In genomic region chr7:74190259-74190658, GRCh38 we compare ENCODE assay signal across 17 cellular contexts. TPM values are rescaled to one million over a fixed set of nuclear protein-coding genes. Genes with fewer than 3 reads are reported as not detected.
DNase-seq lines count a peak whose midpoint lies in the region; ATAC-seq and TF ChIP-seq lines count a peak whose summit lies in the region.
"Had no signal": no experiment of that assay in that cellular context is flagged by ENCODE, and none has a peak within 500 bp of the region (broad histone marks: within the 10 kb centered on the region; RNA-seq: fewer than 3 reads in every experiment).

No MANE protein-coding gene starts in this region.

- DNase-seq in natural killer cell treated with Interleukin-12 subunit alpha and Interleukin-12 subunit beta and Interleukin-15 and Interleukin-18, amount 100 ng/mL, for 72 hours (ENCODE audit: low spot score) = peak; percentile 15
- DNase-seq in natural killer cell = no peak
- peak; percentile 72 for DNase-seq in mesenteric fat pad (ENCODE audit: low spot score)
- DNase-seq in spleen = peak; percentile 54
- DNase-seq in NCI-H526 (lab: John Stamatoyannopoulos, UW) = no peak
- no peak for DNase-seq in SW 1271 (lab: John Stamatoyannopoulos, UW)
- no peak for DNase-seq in NCI-H1048 (lab: John Stamatoyannopoulos, UW)
- DNase-seq: 8988T; Calu3; CD8-positive, alpha-beta T cell; DMS79 treated with DMSO at 0.1 percent for 48 hours; GF-D8; GOT3; H7 had no signal

- peaks cover 0 to 95% (median 80%) of the 10 kb centered on the region in 6 donors for H3K36me3 ChIP-seq in spleen

- 87 to 97% (median 92%) methylated on average over 7 of the region's 7 CpGs for WGBS in spleen, 5 donors

- no peaks in the 10 kb centered on the region for H3K9me3 ChIP-seq in spleen
- H3K9me3 ChIP-seq: BLaER1 had no signal

- TF ChIP-seq POLR2A in spleen (IDR thresholded peaks at IDR 0.05) = no peak

- H3K4me3 Mint-ChIP-seq in natural killer cell treated with Interleukin-12 subunit alpha and Interleukin-12 subunit beta and Interleukin-15 and Interleukin-18, amount 100 ng/mL, for 72 hours = no peak overlapping the region
- H3K4me3 Mint-ChIP-seq in natural killer cell = no peak overlapping the region
- H3K4me3 Mint-ChIP-seq: CD14-positive monocyte; CD8-positive, alpha-beta T cell had no signal

- no peak overlapping the region for H3K27ac Mint-ChIP-seq in natural killer cell treated with Interleukin-12 subunit alpha and Interleukin-12 subunit beta and Interleukin-15 and Interleukin-18, amount 100 ng/mL, for 72 hours
- H3K27ac Mint-ChIP-seq in natural killer cell = no peak overlapping the region
- H3K27ac Mint-ChIP-seq: CD8-positive, alpha-beta T cell had no signal

- intact Hi-C loops in natural killer cell (cut with micrococcal nuclease) = no loop called here
- intact Hi-C loops in spleen (cut with DNase I; ENCODE audit: low total_unique reads) = no loop called here

- H3K4me1 ChIP-seq in spleen = peaks cover 21 to 50% (median 31%) of the 10 kb centered on the region in 6 donors

- H3K27ac ChIP-seq in spleen = no peak overlapping the region

- TF ChIP-seq CTCF in natural killer cell (IDR thresholded peaks at IDR 0.05) (no peak), spleen (IDR thresholded peaks at IDR 0.05 in 8 of 11, conservative IDR thresholded peaks at IDR 0.05 in 3 of 11) (no peak)

- peaks cover 36% of the 10 kb centered on the region for H3K36me3 Mint-ChIP-seq in natural killer cell treated with Interleukin-12 subunit alpha and Interleukin-12 subunit beta and Interleukin-15 and Interleukin-18, amount 100 ng/mL, for 72 hours
- peaks cover 20% of the 10 kb centered on the region for H3K36me3 Mint-ChIP-seq in natural killer cell

- H3K4me3 ChIP-seq in spleen = no peak overlapping the region
- H3K4me3 ChIP-seq: BLaER1 had no signal

- H3K27me3 Mint-ChIP-seq in natural killer cell treated with Interleukin-12 subunit alpha and Interleukin-12 subunit beta and Interleukin-15 and Interleukin-18, amount 100 ng/mL, for 72 hours = no peaks in the 10 kb centered on the region
- H3K27me3 Mint-ChIP-seq in natural killer cell (ENCODE audit: low read depth in 2 of 2) = no peaks in the 10 kb centered on the region

- H3K9me3 Mint-ChIP-seq in natural killer cell treated with Interleukin-12 subunit alpha and Interleukin-12 subunit beta and Interleukin-15 and Interleukin-18, amount 100 ng/mL, for 72 hours = no peaks in the 10 kb centered on the region
- H3K9me3 Mint-ChIP-seq in natural killer cell = no peaks in the 10 kb centered on the region
- H3K9me3 Mint-ChIP-seq: CD14-positive monocyte; CD8-positive, alpha-beta T cell had no signal

- peaks cover 30 to 40% of the 10 kb centered on the region in 2 donors for H3K4me1 Mint-ChIP-seq in natural killer cell treated with Interleukin-12 subunit alpha and Interleukin-12 subunit beta and Interleukin-15 and Interleukin-18, amount 100 ng/mL, for 72 hours (ENCODE audit: low read depth in 2 of 2)
- H3K4me1 Mint-ChIP-seq in natural killer cell = peaks cover 51 to 56% of the 10 kb centered on the region in 2 donors

- no peak for ATAC-seq in natural killer cell treated with Interleukin-12 subunit alpha and Interleukin-12 subunit beta and Interleukin-15 and Interleukin-18, amount 100 ng/mL, for 72 hours
- no peak for ATAC-seq in natural killer cell
- ATAC-seq: CD8-positive, alpha-beta T cell; HepG2 had no signal

- no peaks in the 10 kb centered on the region for H3K27me3 ChIP-seq in spleen (replicated peaks in 1 of 7)
- H3K27me3 ChIP-seq: BLaER1 had no signal

RNA-seq across cellular contexts. Expression of gene EIF4H, which starts 16.1 kb away (rescaled TPM):
- 100 to 1,000 TPM; 344 to 347 TPM for total RNA-seq in natural killer cell treated with Interleukin-12 subunit alpha and Interleukin-12 subunit beta and Interleukin-15 and Interleukin-18, amount 100 ng/mL, for 72 hours
- 100 to 1,000 TPM; 286 to 294 (median 294) TPM for total RNA-seq in natural killer cell
- total RNA-seq in mesenteric fat pad = 236 TPM
- 100 to 1,000 TPM; 179 to 224 (median 197) TPM for total RNA-seq in spleen
- polyA plus RNA-seq in spleen = 100 to 1,000 TPM in 1 of 3 donors, 10 to 100 TPM in 2; 75.5 to 133 (median 98.4) TPM

RNA-seq across cellular contexts. Expression of gene LAT2, which starts 19.5 kb away (rescaled TPM):
- 100 to 1,000 TPM in 1 of 2 donors, 10 to 100 TPM in 1; 78.0 to 161 TPM for total RNA-seq in natural killer cell treated with Interleukin-12 subunit alpha and Interleukin-12 subunit beta and Interleukin-15 and Interleukin-18, amount 100 ng/mL, for 72 hours
- 100 to 1,000 TPM; 124 to 163 (median 145) TPM for total RNA-seq in natural killer cell
- total RNA-seq in mesenteric fat pad = 15.7 TPM
- 100 to 1,000 TPM in 1 of 7 donors, 10 to 100 TPM in 6; 58.9 to 100 (median 76.4) TPM for total RNA-seq in spleen
- polyA plus RNA-seq in spleen = 100 to 1,000 TPM; 108 to 130 (median 127) TPM

Comparison
In these comparisons a context has a peak if more than half of its experiments do, and no peak if none do; other contexts are left out.
1. DNase-seq: peak in natural killer cell treated with Interleukin-12 subunit alpha and Interleukin-12 subunit beta and Interleukin-15 and Interleukin-18, amount 100 ng/mL, for 72 hours (single experiment), mesenteric fat pad (single experiment) and spleen (single experiment); none in natural killer cell (single experiment), NCI-H526 (0 of 2), SW 1271 (0 of 2) and NCI-H1048 (single experiment).